In genomic region chr19:17242431-17243208, GRCh38 we compare ENCODE assay signal across 8 cellular contexts. TPM values are rescaled to one million over a fixed set of nuclear protein-coding genes. Genes with fewer than 3 reads are reported as not detected.
DNase-seq lines count a peak whose midpoint lies in the region; ATAC-seq and TF ChIP-seq lines count a peak whose summit lies in the region.

No MANE protein-coding gene starts in this region.

- no peak for ATAC-seq in CD4-positive, alpha-beta T cell (ENCODE audit: poor library complexity)
- ATAC-seq in Panc1, result no peak
- no peak for ATAC-seq in psoas muscle
- no peak for ATAC-seq in HG03139 (IDR thresholded peaks at IDR 0.05; ENCODE audit: unreplicated experiment)
- ATAC-seq in GM21528 (IDR thresholded peaks at IDR 0.05; ENCODE audit: low FRiP score, unreplicated experiment), result no peak
- no peak for ATAC-seq in HG03280 (IDR thresholded peaks at IDR 0.05; ENCODE audit: unreplicated experiment)

- no peaks in the 10 kb centered on the region for H3K9me3 ChIP-seq in CD4-positive, alpha-beta T cell (ENCODE audit: control insufficient read depth, low read length)
- H3K9me3 ChIP-seq in Panc1 (ENCODE audit: control insufficient read depth, insufficient read depth, low read depth, low read length) (no peaks in the 10 kb centered on the region), esophagus squamous epithelium (no peaks in the 10 kb centered on the region), psoas muscle (no peaks in the 10 kb centered on the region)

- TF ChIP-seq CTCF in CD4-positive, alpha-beta T cell (IDR thresholded peaks at IDR 0.05), result no peak
- TF ChIP-seq CTCF in Panc1 (IDR thresholded peaks at IDR 0.05) (no peak), esophagus squamous epithelium (IDR thresholded peaks at IDR 0.05) (no peak), psoas muscle (IDR thresholded peaks at IDR 0.05) (no peak)

- peak overlapping the region; percentile 68 for H3K4me3 Mint-ChIP-seq in CD4-positive, alpha-beta T cell

- DNase-seq in CD4-positive, alpha-beta T cell, result no peak
- no peak for DNase-seq in Panc1 (ENCODE audit: low read depth, low spot score)
- no peak for DNase-seq in esophagus squamous epithelium (lab: John Stamatoyannopoulos, UW)
- no peak for DNase-seq in psoas muscle
- DNase-seq in NCI-H2227 treated with DMSO at 0.1 percent for 48 hours (lab: John Stamatoyannopoulos, UW), result no peak

- no peak overlapping the region for H3K27ac ChIP-seq in CD4-positive, alpha-beta T cell (ENCODE audit: low read depth, low read length)
- peak overlapping the region; percentile 91 for H3K27ac ChIP-seq in Panc1 (ENCODE audit: low read length)
- peak overlapping the region; percentile 88 to 94 (median 92) for H3K27ac ChIP-seq in esophagus squamous epithelium
- peak overlapping the region; percentile 84 for H3K27ac ChIP-seq in psoas muscle

- H3K4me1 Mint-ChIP-seq in CD4-positive, alpha-beta T cell (ENCODE audit: low read depth), result no peaks in the 10 kb centered on the region

- TF ChIP-seq POLR2A in esophagus squamous epithelium (IDR thresholded peaks at IDR 0.05), result no peak

- 55 to 57% methylated on average over 4 of the region's 8 CpGs for WGBS in esophagus squamous epithelium, 2 donors
- 60 to 65% (median 63%) methylated on average over 7 to 8 of the region's 8 CpGs for WGBS in psoas muscle, 3 donors

- intact Hi-C loops in CD4-positive, alpha-beta T cell (cut with DNase I, micrococcal nuclease), result no loop called here
- intact Hi-C loops in Panc1 (cut with micrococcal nuclease; ENCODE audit: unreplicated experiment), result no loop called here
- intact Hi-C loops in esophagus squamous epithelium (cut with DNase I), result no loop called here
- intact Hi-C loops in psoas muscle (cut with DNase I), result no loop called here

- H3K36me3 Mint-ChIP-seq in CD4-positive, alpha-beta T cell (ENCODE audit: low read depth), result no peaks in the 10 kb centered on the region

- H3K4me3 ChIP-seq in Panc1 (ENCODE audit: low read depth in 2 of 2, low read length in 2 of 2), result peak overlapping the region; percentile 83 to 84
- peak overlapping the region in 3 of 4 donors; percentile 89 to 95 (median 92) for H3K4me3 ChIP-seq in esophagus squamous epithelium
- peak overlapping the region; percentile 85 for H3K4me3 ChIP-seq in psoas muscle

- CTCF ChIA-PET in CD4-positive, alpha-beta T cell (lab: Charles Lee), result no interaction called here
- CTCF ChIA-PET in Panc1 (lab: Charles Lee), result interaction anchor here (0.6 kb wide), 1 partner anchor 63 kb away, joined by 6 read pairs; no protein-coding TSS in a partner anchor

- in situ Hi-C loops in Panc1 (cut with HindIII; ENCODE audit: low pct_unique_long_range_greater_than_20kb, low sequenced_read_pairs), result no loop called here

- H3K36me3 ChIP-seq in Panc1 (ENCODE audit: control insufficient read depth, insufficient read depth, low read length), result peaks cover 5% of the 10 kb centered on the region
- H3K36me3 ChIP-seq in esophagus squamous epithelium, result peaks cover 0 to 38% (median 5%) of the 10 kb centered on the region in 3 donors
- H3K36me3 ChIP-seq in psoas muscle (ENCODE audit: insufficient read depth in 1 of 2, low read depth in 1 of 2), result peaks cover 3 to 25% of the 10 kb centered on the region in 2 donors

- H3K27me3 Mint-ChIP-seq in CD4-positive, alpha-beta T cell, result peaks cover 5% of the 10 kb centered on the region

- no peaks in the 10 kb centered on the region for H3K9me3 Mint-ChIP-seq in CD4-positive, alpha-beta T cell

- no TSS peak for BruUV-seq in Panc1 (replicated peaks; lab: Mats Ljungman, UMichigan)

- H3K4me1 ChIP-seq in Panc1 (ENCODE audit: control insufficient read depth, insufficient read depth, low read length) (peaks cover 51% of the 10 kb centered on the region), esophagus squamous epithelium (peaks cover 17 to 65% (median 31%) of the 10 kb centered on the region in 3 donors), psoas muscle (peaks cover 35% of the 10 kb centered on the region)

- POLR2A ChIA-PET in CD4-positive, alpha-beta T cell (lab: Charles Lee), result interaction anchor here (1.0 to 1.9 kb wide), 3 partner anchors 16 to 24 kb away, joined by 3 to 7 read pairs (median 5); partner anchors contain the start of genes BABAM1 and OCEL1
- POLR2A ChIA-PET in Panc1 (lab: Charles Lee), result interaction anchor here (1.0 kb wide), 1 partner anchor 17 kb away, joined by 3 read pairs; no protein-coding TSS in a partner anchor

- H3K27me3 ChIP-seq in CD4-positive, alpha-beta T cell (ENCODE audit: control insufficient read depth, insufficient read depth, low read length), result no peaks in the 10 kb centered on the region
- H3K27me3 ChIP-seq in Panc1 (ENCODE audit: control insufficient read depth, insufficient read depth, low read length) (no peaks in the 10 kb centered on the region), esophagus squamous epithelium (no peaks in the 10 kb centered on the region), psoas muscle (ENCODE audit: insufficient read depth in 3 of 3, low read length in 2 of 3) (no peaks in the 10 kb centered on the region)

- H3K27ac Mint-ChIP-seq in CD4-positive, alpha-beta T cell, result no peak overlapping the region

RNA-seq across cellular contexts. Expression of gene NR2F6, which starts 3.1 kb away (rescaled TPM):
- 1 to 10 TPM in 1 of 2 experiments, under 1 TPM in 1; 0.74 to 1.1 TPM for total RNA-seq in CD4-positive, alpha-beta T cell
- total RNA-seq in Panc1 (2021; ENCODE audit: unreplicated experiment) (173 TPM), esophagus squamous epithelium (100 to 1,000 TPM in 1 of 4 donors, 10 to 100 TPM in 3; 52.8 to 115 (median 82.7) TPM), psoas muscle (10 to 100 TPM; 34.9 to 56.7 (median 41.1) TPM)
- 246 TPM for polyA plus RNA-seq in Panc1 (2012; ENCODE audit: insufficient read length)
- 10 to 100 TPM; 21.1 to 51.3 (median 27.9) TPM for polyA plus RNA-seq in psoas muscle

RNA-seq across cellular contexts. Expression of gene OCEL1, which starts 16.6 kb away (rescaled TPM):
- total RNA-seq in CD4-positive, alpha-beta T cell, result 10 to 100 TPM; 20.5 to 22.2 TPM
- 37.1 TPM for total RNA-seq in Panc1 (2021; ENCODE audit: unreplicated experiment)
- polyA plus RNA-seq in Panc1 (2012; ENCODE audit: insufficient read length), result 41.8 TPM
- total RNA-seq in esophagus squamous epithelium, result 1 to 10 TPM; 1.8 to 6.9 (median 4.1) TPM
- 10 to 100 TPM; 15.6 to 20.8 (median 18.5) TPM for total RNA-seq in psoas muscle
- polyA plus RNA-seq in psoas muscle, result 10 to 100 TPM; 19.6 to 37.1 (median 24.0) TPM

RNA-seq across cellular contexts. Expression of gene USHBP1, which starts 21.9 kb away (rescaled TPM):
- not detected for total RNA-seq in CD4-positive, alpha-beta T cell
- total RNA-seq in Panc1 (2021; ENCODE audit: unreplicated experiment) (not detected), esophagus squamous epithelium (1 to 10 TPM in 1 of 4 donors, under 1 TPM in 2, not detected in 1; 0.70 to 4.8 (median 0.73) TPM), psoas muscle (1 to 10 TPM; 2.6 to 8.6 (median 3.3) TPM)
- 0.39 TPM for polyA plus RNA-seq in Panc1 (2012; ENCODE audit: insufficient read length)
- 1 to 10 TPM; 3.7 to 5.0 (median 4.0) TPM for polyA plus RNA-seq in psoas muscle

RNA-seq across cellular contexts. Expression of gene BABAM1, which starts 24.6 kb away (rescaled TPM):
- 10 to 100 TPM; 56.2 to 63.5 TPM for total RNA-seq in CD4-positive, alpha-beta T cell
- total RNA-seq in Panc1 (2021; ENCODE audit: unreplicated experiment), result 79.5 TPM
- 119 TPM for polyA plus RNA-seq in Panc1 (2012; ENCODE audit: insufficient read length)
- total RNA-seq in esophagus squamous epithelium, result 10 to 100 TPM; 29.1 to 55.8 (median 53.1) TPM
- total RNA-seq in psoas muscle, result 10 to 100 TPM; 70.0 to 97.0 (median 88.7) TPM
- 100 to 1,000 TPM in 1 of 3 donors, 10 to 100 TPM in 2; 86.8 to 145 (median 92.9) TPM for polyA plus RNA-seq in psoas muscle

RNA-seq across cellular contexts. Expression of gene USE1, which starts 27.5 kb away (rescaled TPM):
- 10 to 100 TPM; 23.1 to 24.3 TPM for total RNA-seq in CD4-positive, alpha-beta T cell
- total RNA-seq in Panc1 (2021; ENCODE audit: unreplicated experiment), result 26.2 TPM
- polyA plus RNA-seq in Panc1 (2012; ENCODE audit: insufficient read length), result 47.9 TPM
- 10 to 100 TPM; 11.2 to 22.5 (median 17.6) TPM for total RNA-seq in esophagus squamous epithelium
- 10 to 100 TPM; 25.5 to 41.2 (median 30.5) TPM for total RNA-seq in psoas muscle
- polyA plus RNA-seq in psoas muscle, result 10 to 100 TPM; 45.3 to 83.0 (median 57.1) TPM

Comparison
In these comparisons a context has a peak if more than half of its experiments do, and no peak if none do; other contexts are left out.
1. RNA of gene NR2F6, which starts 3.1 kb away (total RNA-seq): 173 TPM in Panc1 (single experiment), 52.8 to 115 TPM in esophagus squamous epithelium and 34.9 to 56.7 TPM in psoas muscle; 0.74 to 1.1 TPM in CD4-positive, alpha-beta T cell; every median in the first group is over 10 times any median in the second.
2. Peak in every context shown above with its lines, with median percentiles within 50 percentile points of each other: H3K4me3 ChIP-seq.